Comparison of ENCODE assay signal across 15 cellular contexts in genomic region chr20:4036351-4036750, GRCh38. TPM values are rescaled to one million over a fixed set of nuclear protein-coding genes. Genes with fewer than 3 reads are reported as not detected.
DNase-seq lines count a peak whose midpoint lies in the region; ATAC-seq and TF ChIP-seq lines count a peak whose summit lies in the region.
"Had no signal": no experiment of that assay in that cellular context is flagged by ENCODE, and none has a peak within 500 bp of the region (broad histone marks: within the 10 kb centered on the region; RNA-seq: fewer than 3 reads in every experiment).

No MANE protein-coding gene starts in this region.

- intact Hi-C loops in activated CD4-positive, alpha-beta T cell treated with anti-CD3 and anti-CD28 coated beads for 36 hours (cut with DNase I, micrococcal nuclease) = loop anchor here in 1 of 2 experiments (5.0 kb wide), 1 partner anchor 249 kb away; the partner anchor contains the start of gene CENPB
- intact Hi-C loops in sigmoid colon (cut with DNase I) = no loop called here

- no peaks in the 10 kb centered on the region for H4K20me1 ChIP-seq in H9 (ENCODE audit: control insufficient read depth, insufficient read depth, insufficient read length)

- no peak overlapping the region for H2AK5ac ChIP-seq in H9 (ENCODE audit: insufficient read length, low read length)

- no peaks in the 10 kb centered on the region for H3K79me2 ChIP-seq in H9 (ENCODE audit: insufficient read depth, low read length)

- H3K27ac ChIP-seq in sigmoid colon = no peak overlapping the region
- H3K27ac ChIP-seq in H9 (ENCODE audit: insufficient read length, low read depth, low read length) = no peak overlapping the region
- H3K27ac ChIP-seq: C4-2B had no signal

- H3K4ac ChIP-seq in H9 (ENCODE audit: low read depth, low read length) = no peak overlapping the region

- H3K9ac ChIP-seq in H9 (ENCODE audit: extremely low read depth, insufficient read length, low read length) = no peak overlapping the region

- CTCF ChIA-PET in activated CD4-positive, alpha-beta T cell treated with anti-CD3 and anti-CD28 coated beads for 36 hours (lab: Charles Lee) = interaction anchor here (0.6 to 0.9 kb wide), 2 partner anchors 49 to 340 kb away, joined by 3 to 4 read pairs; no protein-coding TSS in a partner anchor

- no peak overlapping the region for H3K14ac ChIP-seq in H9 (ENCODE audit: insufficient read depth, low read length)

- H3K79me1 ChIP-seq in H9 (ENCODE audit: insufficient read depth, low read depth, low read length, poor library complexity, severe bottlenecking) = no peaks in the 10 kb centered on the region

- H4K8ac ChIP-seq in H9 (replicated peaks; ENCODE audit: insufficient read length, low read depth, low read length) = no peak overlapping the region

- WGBS in sigmoid colon, 2 donors = 83 to 88% methylated on average over 7 of the region's 7 CpGs
- WGBS in H9 (ENCODE audit: extremely low coverage, insufficient read length, low lambda C conversion rate) = no CpG with 5 or more reads among the region's 7 CpGs

- no peak overlapping the region for H4K91ac ChIP-seq in H9 (ENCODE audit: insufficient read length, low read depth, low read length)

- no peak overlapping the region for H3K23ac ChIP-seq in H9 (ENCODE audit: insufficient read length, low read depth, low read length)

- no peak overlapping the region for H3K4me2 ChIP-seq in H9 (ENCODE audit: insufficient read depth, insufficient read length, low read length)

- no peak overlapping the region for H2AFZ ChIP-seq in H9 (ENCODE audit: low read length)

- no peak overlapping the region for H2BK5ac ChIP-seq in H9 (ENCODE audit: insufficient read length, low read length)

- H2BK120ac ChIP-seq in H9 (ENCODE audit: low read depth, low read length, poor library complexity, severe bottlenecking) = no peak overlapping the region

- TF ChIP-seq EP300 in sigmoid colon (IDR thresholded peaks at IDR 0.05) = no peak

- H4K5ac ChIP-seq in H9 (ENCODE audit: insufficient read length, low read depth, low read length) = no peak overlapping the region

- peaks cover 17% of the 10 kb centered on the region for H3K4me1 Mint-ChIP-seq in activated CD4-positive, alpha-beta T cell treated with anti-CD3 and anti-CD28 coated beads for 36 hours
- peaks cover 16% of the 10 kb centered on the region for H3K4me1 Mint-ChIP-seq in glutamatergic neuron (ENCODE audit: low read depth, unreplicated experiment)
- peaks cover 25 to 30% of the 10 kb centered on the region in 2 experiments for H3K4me1 Mint-ChIP-seq in H9

- no peak overlapping the region for H3K4me3 ChIP-seq in sigmoid colon

- no peak overlapping the region for H3K4me3 Mint-ChIP-seq in activated CD4-positive, alpha-beta T cell treated with anti-CD3 and anti-CD28 coated beads for 36 hours
- H3K4me3 Mint-ChIP-seq in glutamatergic neuron (ENCODE audit: unreplicated experiment) (peak overlapping the region; percentile 6), H9 (no peak overlapping the region)

- no peaks in the 10 kb centered on the region for H3K36me3 Mint-ChIP-seq in activated CD4-positive, alpha-beta T cell treated with anti-CD3 and anti-CD28 coated beads for 36 hours (ENCODE audit: low read depth)
- H3K36me3 Mint-ChIP-seq in glutamatergic neuron (ENCODE audit: unreplicated experiment) (no peaks in the 10 kb centered on the region), H9 (ENCODE audit: insufficient read depth in 1 of 3, low read depth in 3 of 3) (peaks cover 0 to 3% (median 3%) of the 10 kb centered on the region in 3 experiments; a peak in 4 of 7 replicates)

- no peak for TF ChIP-seq POLR2A in sigmoid colon (IDR thresholded peaks at IDR 0.05)

- H3K9me3 ChIP-seq in sigmoid colon = no peaks in the 10 kb centered on the region
- no peaks in the 10 kb centered on the region for H3K9me3 ChIP-seq in H9 (ENCODE audit: control insufficient read depth, low read depth, low read length)

- POLR2A ChIA-PET in activated CD4-positive, alpha-beta T cell treated with anti-CD3 and anti-CD28 coated beads for 36 hours (lab: Charles Lee) = no interaction called here

- H3T11ph ChIP-seq in H9 (ENCODE audit: low read length) = no peak overlapping the region

- H3K27me3 ChIP-seq in sigmoid colon (peaks cover 0 to 3% (median 0%) of the 10 kb centered on the region in 3 donors), H9 (ENCODE audit: insufficient read depth, low read length) (no peaks in the 10 kb centered on the region)

- no peak overlapping the region for H3K56ac ChIP-seq in H9 (ENCODE audit: insufficient read length, low read depth, low read length)

- H2BK20ac ChIP-seq in H9 (ENCODE audit: low read depth, low read length, poor library complexity, severe bottlenecking) = no peak overlapping the region

- DNase-seq in activated CD4-positive, alpha-beta T cell treated with anti-CD3 and anti-CD28 coated beads for 36 hours = no peak
- DNase-seq in activated CD4-positive, alpha-beta T cell treated with anti-CD3 and anti-CD28 coated beads, Interleukin-2, amount 50 U/mL, for 48 hours = no peak
- DNase-seq in GM20000 (ENCODE audit: low spot score) = peak; percentile 13
- DNase-seq in glutamatergic neuron = no peak
- peak; percentile 22 for DNase-seq in sigmoid colon
- DNase-seq in H9 = no peak
- no peak for DNase-seq in DMS153 (lab: John Stamatoyannopoulos, UW)
- DNase-seq: DMS79, GDM1, Kasumi-1, NCI-H1105 treated with DMSO at 0.1 percent for 48 hours, NCI-H187, NCI-H774 had no signal

- no peaks in the 10 kb centered on the region for H3K36me3 ChIP-seq in sigmoid colon

- no peak overlapping the region for H3K18ac ChIP-seq in H9 (ENCODE audit: insufficient read length, low read depth, low read length)

- H3K23me2 ChIP-seq in H9 (ENCODE audit: insufficient read length, low read depth, low read length, poor library complexity, severe bottlenecking) = no peaks in the 10 kb centered on the region

- H3K27me3 Mint-ChIP-seq in activated CD4-positive, alpha-beta T cell treated with anti-CD3 and anti-CD28 coated beads for 36 hours = no peaks in the 10 kb centered on the region
- H3K27me3 Mint-ChIP-seq in glutamatergic neuron (ENCODE audit: unreplicated experiment) (no peaks in the 10 kb centered on the region), H9 (ENCODE audit: low read depth) (peaks cover 11% of the 10 kb centered on the region)

- no peak overlapping the region for H2BK15ac ChIP-seq in H9 (ENCODE audit: low read depth, low read length)

- H3K4me1 ChIP-seq in sigmoid colon (peaks cover 0 to 10% (median 0%) of the 10 kb centered on the region in 4 donors), H9 (ENCODE audit: insufficient read depth, low read length) (peaks cover 2% of the 10 kb centered on the region; the same call in 1 of the 2 replicates)

- H2BK12ac ChIP-seq in H9 (ENCODE audit: insufficient read length, low read depth, low read length) = no peak overlapping the region

- no peak for TF ChIP-seq CTCF in GM20000 (IDR thresholded peaks at IDR 0.05; ENCODE audit: extremely low read depth, missing control alignments)
- no peak for TF ChIP-seq CTCF in glutamatergic neuron (IDR thresholded peaks at IDR 0.05; ENCODE audit: partially characterized antibody, unreplicated experiment)
- TF ChIP-seq CTCF in sigmoid colon (IDR thresholded peaks at IDR 0.05) = no peak
- TF ChIP-seq CTCF in H9 (conservative IDR thresholded peaks at IDR 0.05) = no peak

- H3K9me3 Mint-ChIP-seq in activated CD4-positive, alpha-beta T cell treated with anti-CD3 and anti-CD28 coated beads for 36 hours (ENCODE audit: low read depth) = no peaks in the 10 kb centered on the region
- H3K9me3 Mint-ChIP-seq in glutamatergic neuron (ENCODE audit: unreplicated experiment) (peaks cover 3% of the 10 kb centered on the region), H9 (peaks cover 5 to 6% of the 10 kb centered on the region in 2 experiments)

- ATAC-seq in activated CD4-positive, alpha-beta T cell treated with anti-CD3 and anti-CD28 coated beads for 36 hours = no peak
- ATAC-seq in GM18517 (IDR thresholded peaks at IDR 0.05; ENCODE audit: unreplicated experiment) = no peak

- peak overlapping the region; percentile 51 for H3K27ac Mint-ChIP-seq in activated CD4-positive, alpha-beta T cell treated with anti-CD3 and anti-CD28 coated beads for 36 hours
- H3K27ac Mint-ChIP-seq in glutamatergic neuron (ENCODE audit: unreplicated experiment) (no peak overlapping the region), H9 (0 out of 7 replicates have a peak overlapping the region, but pooled peaks of 1 of the 3 experiments have one; percentile 51)

RNA-seq across cellular contexts. Expression of gene RNF24, which starts 21.0 kb away (rescaled TPM):
- 10 to 100 TPM; 11.6 to 14.8 TPM for total RNA-seq in activated CD4-positive, alpha-beta T cell treated with anti-CD3 and anti-CD28 coated beads for 36 hours
- total RNA-seq in glutamatergic neuron (ENCODE audit: unreplicated experiment) (123 TPM), sigmoid colon (10 to 100 TPM in 2 of 4 donors, 1 to 10 TPM in 2; 5.6 to 11.0 (median 9.9) TPM), H9 (2021) (19.2 and 20.4 TPM in 2 replicates)
- polyA plus RNA-seq in sigmoid colon = 1 to 10 TPM in 2 of 3 donors, under 1 TPM in 1; 0.60 to 4.6 (median 1.4) TPM

Comparison
In these comparisons a context has a peak if more than half of its experiments do, and no peak if none do; other contexts are left out.
1. DNase-seq: peak in GM20000 (single experiment) and sigmoid colon (single experiment); none in activated CD4-positive, alpha-beta T cell treated with anti-CD3 and anti-CD28 coated beads for 36 hours (single experiment), activated CD4-positive, alpha-beta T cell treated with anti-CD3 and anti-CD28 coated beads, Interleukin-2, amount 50 U/mL, for 48 hours (0 of 2), glutamatergic neuron (single experiment), H9 (single experiment) and DMS153 (single experiment).